19 cellular contexts compared by ENCODE assay signal in genomic region chr2:218224206-218224605, GRCh38. TPM values are rescaled to one million over a fixed set of nuclear protein-coding genes. Genes with fewer than 3 reads are reported as not detected.
A peak's percentile ranks its signal among the peaks of the same experiment; 100 is the strongest.
DNase-seq lines count a peak whose midpoint lies in the region; ATAC-seq and TF ChIP-seq lines count a peak whose summit lies in the region.
"Had no signal": no experiment of that assay in that cellular context is flagged by ENCODE, and none has a peak within 500 bp of the region (broad histone marks: within the 10 kb centered on the region; RNA-seq: fewer than 3 reads in every experiment).

No MANE protein-coding gene starts in this region.

- peaks cover 82% of the 10 kb centered on the region for H3K4me1 Mint-ChIP-seq in T-helper 2 cell treated with Interferon-gamma antibody and Interleukin-4, amounts not matched to agents 5 μg/mL and 100 μg/mL, for 36 hours (ENCODE audit: low read depth)
- H3K4me1 Mint-ChIP-seq in chondrocyte (ENCODE audit: low read depth) (peaks cover 75% of the 10 kb centered on the region), osteocyte (ENCODE audit: unreplicated experiment) (peaks cover 58% of the 10 kb centered on the region)

- H3K9ac ChIP-seq in OCI-LY3 (ENCODE audit: low read length): peak overlapping the region; percentile 76

- TF ChIP-seq CTCF in OCI-LY3 (IDR thresholded peaks at IDR 0.05; ENCODE audit: low read depth, low read length): no peak
- TF ChIP-seq CTCF in chondrocyte (IDR thresholded peaks at IDR 0.05): no peak
- no peak for TF ChIP-seq CTCF in osteocyte (IDR thresholded peaks at IDR 0.05)
- TF ChIP-seq CTCF in heart right ventricle (IDR thresholded peaks at IDR 0.05): no peak

- 61 to 63% methylated on average over 1 of the region's 1 CpG for WGBS in heart right ventricle, 2 donors

- peak overlapping the region; percentile 100 for H3K27ac ChIP-seq in OCI-LY3 (ENCODE audit: low read length)
- H3K27ac ChIP-seq in heart right ventricle: peak overlapping the region in 1 of 10 donors; percentile 16
- H3K27ac ChIP-seq: SJCRH30, thyroid gland, WERI-Rb-1 had no signal

- H3K9me3 ChIP-seq in OCI-LY3 (ENCODE audit: insufficient read depth, low read length): no peaks in the 10 kb centered on the region
- no peaks in the 10 kb centered on the region for H3K9me3 ChIP-seq in heart right ventricle
- H3K9me3 ChIP-seq: Caco-2, SJCRH30, thyroid gland had no signal

- peak overlapping the region; percentile 93 for H3K4me3 Mint-ChIP-seq in T-helper 2 cell treated with Interferon-gamma antibody and Interleukin-4, amounts not matched to agents 5 μg/mL and 100 μg/mL, for 36 hours
- H3K4me3 Mint-ChIP-seq in chondrocyte (ENCODE audit: unreplicated experiment): no peak overlapping the region
- H3K4me3 Mint-ChIP-seq in osteocyte (ENCODE audit: unreplicated experiment): no peak overlapping the region

- peaks cover 90% of the 10 kb centered on the region for H3K36me3 Mint-ChIP-seq in T-helper 2 cell treated with Interferon-gamma antibody and Interleukin-4, amounts not matched to agents 5 μg/mL and 100 μg/mL, for 36 hours (ENCODE audit: low read depth)
- H3K36me3 Mint-ChIP-seq in chondrocyte (ENCODE audit: low read depth): peaks cover 22% of the 10 kb centered on the region
- H3K36me3 Mint-ChIP-seq in osteocyte (ENCODE audit: unreplicated experiment): peaks cover 42% of the 10 kb centered on the region

- H3K36me3 ChIP-seq in OCI-LY3 (replicated peaks; ENCODE audit: low read depth, low read length) (peaks cover 69% of the 10 kb centered on the region), heart right ventricle (peaks cover 0 to 95% (median 26%) of the 10 kb centered on the region in 9 donors)

- peak overlapping the region; percentile 97 for H3K4me2 ChIP-seq in OCI-LY3 (ENCODE audit: low read length)

- H3K27me3 ChIP-seq in OCI-LY3 (ENCODE audit: low read depth, low read length): no peaks in the 10 kb centered on the region
- no peaks in the 10 kb centered on the region for H3K27me3 ChIP-seq in heart right ventricle
- H3K27me3 ChIP-seq: SJCRH30, thyroid gland had no signal

- peak overlapping the region; percentile 97 for H3K4me3 ChIP-seq in OCI-LY3 (ENCODE audit: low read length)
- no peak overlapping the region for H3K4me3 ChIP-seq in heart right ventricle
- H3K4me3 ChIP-seq: K562, SJCRH30, thyroid gland had no signal

- peak overlapping the region; percentile 62 for H3K27ac Mint-ChIP-seq in T-helper 2 cell treated with Interferon-gamma antibody and Interleukin-4, amounts not matched to agents 5 μg/mL and 100 μg/mL, for 36 hours
- peak overlapping the region; percentile 46 for H3K27ac Mint-ChIP-seq in chondrocyte (ENCODE audit: unreplicated experiment)
- peak overlapping the region; percentile 23 for H3K27ac Mint-ChIP-seq in osteocyte (ENCODE audit: unreplicated experiment)

- H4K20me1 ChIP-seq in OCI-LY3 (ENCODE audit: insufficient read depth, low read length): peaks cover 68% of the 10 kb centered on the region

- no peak overlapping the region for H2AFZ ChIP-seq in OCI-LY3 (ENCODE audit: low read depth, low read length)

- intact Hi-C loops in heart right ventricle (cut with DNase I): loop anchor here in 1 of 10 donors (5.0 kb wide), 1 partner anchor 33 kb away; no protein-coding TSS in a partner anchor

- H3K4me1 ChIP-seq in OCI-LY3 (ENCODE audit: low read length): peaks cover 95% of the 10 kb centered on the region
- peaks cover 6 to 97% (median 65%) of the 10 kb centered on the region in 9 donors for H3K4me1 ChIP-seq in heart right ventricle
- H3K4me1 ChIP-seq: SJCRH30 had no signal

- H3K79me2 ChIP-seq in OCI-LY3 (ENCODE audit: low read length): peaks cover 93% of the 10 kb centered on the region

- H3K27me3 Mint-ChIP-seq in T-helper 2 cell treated with Interferon-gamma antibody and Interleukin-4, amounts not matched to agents 5 μg/mL and 100 μg/mL, for 36 hours (ENCODE audit: low read depth): no peaks in the 10 kb centered on the region
- H3K27me3 Mint-ChIP-seq in chondrocyte (ENCODE audit: low read depth) (no peaks in the 10 kb centered on the region), osteocyte (ENCODE audit: unreplicated experiment) (no peaks in the 10 kb centered on the region)

- DNase-seq in T-helper 2 cell treated with Interferon-gamma antibody and Interleukin-4, amounts not matched to agents 5 μg/mL and 100 μg/mL, for 36 hours (ENCODE audit: low spot score): no peak
- no peak for DNase-seq in T-helper 2 cell
- no peak for DNase-seq in chondrocyte (ENCODE audit: low spot score)
- no peak for DNase-seq in osteocyte (ENCODE audit: extremely low spot score, unreplicated experiment)
- no peak for DNase-seq in 8988T
- DNase-seq in heart right ventricle: no peak
- no peak for DNase-seq in MV-4-11 (lab: John Stamatoyannopoulos, UW)
- DNase-seq: activated effector memory CD4-positive, alpha-beta T cell treated with anti-CD3 and anti-CD28 coated beads, Interleukin-2, amount 50 U/mL, for 16 hours; Caco-2; caudate nucleus; GOT3; NCI-H187; SJCRH30; thyroid gland; WERI-Rb-1 had no signal

- no peaks in the 10 kb centered on the region for H3K9me3 Mint-ChIP-seq in T-helper 2 cell treated with Interferon-gamma antibody and Interleukin-4, amounts not matched to agents 5 μg/mL and 100 μg/mL, for 36 hours
- H3K9me3 Mint-ChIP-seq in chondrocyte (ENCODE audit: low read depth) (no peaks in the 10 kb centered on the region), osteocyte (ENCODE audit: unreplicated experiment) (no peaks in the 10 kb centered on the region)

- ATAC-seq in heart right ventricle: no peak
- ATAC-seq: K562 had no signal

RNA-seq across cellular contexts. Expression of gene ARPC2, which starts 7.2 kb away (rescaled TPM):
- total RNA-seq in chondrocyte (292 to 424 TPM (median 417 TPM) in 3 replicates), osteocyte (265 and 284 TPM in 2 replicates), heart right ventricle (100 to 1,000 TPM; 120 to 213 (median 134) TPM)
- polyA plus RNA-seq in heart right ventricle: 100 to 1,000 TPM in 1 of 2 donors, 10 to 100 TPM in 1; 58.5 to 176 TPM

RNA-seq across cellular contexts. Expression of gene GPBAR1, which starts 36.6 kb away (rescaled TPM):
- total RNA-seq in chondrocyte: 0.10 to 0.26 TPM (median 0.22 TPM) in 3 replicates
- not detected in 2 replicates for total RNA-seq in osteocyte
- 1 to 10 TPM in 7 of 10 donors, under 1 TPM in 3; 0.36 to 3.7 (median 1.3) TPM for total RNA-seq in heart right ventricle
- 1 to 10 TPM; 1.8 to 2.3 TPM for polyA plus RNA-seq in heart right ventricle
- total RNA-seq: A172, K562 had no signal
- polyA plus RNA-seq: K562 had no signal

RNA-seq across cellular contexts. Expression of gene AAMP, which starts 45.7 kb away (rescaled TPM):
- total RNA-seq in chondrocyte: 39.6 to 42.6 TPM (median 42.4 TPM) in 3 replicates
- 62.9 and 66.3 TPM in 2 replicates for total RNA-seq in osteocyte
- 10 to 100 TPM; 45.9 to 65.1 (median 57.5) TPM for total RNA-seq in heart right ventricle
- polyA plus RNA-seq in heart right ventricle: 100 to 1,000 TPM in 1 of 2 donors, 10 to 100 TPM in 1; 33.4 to 116 TPM

RNA-seq across cellular contexts. Expression of gene PNKD, which starts 46.1 kb away (rescaled TPM):
- total RNA-seq in chondrocyte (28.9 to 49.9 TPM (median 31.3 TPM) in 3 replicates), osteocyte (43.0 and 45.0 TPM in 2 replicates), heart right ventricle (10 to 100 TPM; 56.9 to 91.1 (median 74.2) TPM)
- polyA plus RNA-seq in heart right ventricle: 100 to 1,000 TPM in 1 of 2 donors, 10 to 100 TPM in 1; 76.7 to 138 TPM

RNA-seq across cellular contexts. Expression of gene CXCR1, which starts 57.4 kb away (rescaled TPM):
- total RNA-seq in chondrocyte: not detected in 3 replicates
- total RNA-seq in osteocyte: not detected in 2 replicates
- total RNA-seq in heart right ventricle: 1 to 10 TPM in 2 of 10 donors, under 1 TPM in 8; 0.15 to 2.6 (median 0.47) TPM
- polyA plus RNA-seq in heart right ventricle: under 1 TPM in 1 of 2 donors, not detected in 1; 0.10 TPM
- total RNA-seq: A172, Caco-2, epithelial cell of proximal tubule, K562, SJCRH30 had no signal
- polyA plus RNA-seq: K562 had no signal
